ENCODE assay signal across 17 cellular contexts in the genomic region with DNA sequence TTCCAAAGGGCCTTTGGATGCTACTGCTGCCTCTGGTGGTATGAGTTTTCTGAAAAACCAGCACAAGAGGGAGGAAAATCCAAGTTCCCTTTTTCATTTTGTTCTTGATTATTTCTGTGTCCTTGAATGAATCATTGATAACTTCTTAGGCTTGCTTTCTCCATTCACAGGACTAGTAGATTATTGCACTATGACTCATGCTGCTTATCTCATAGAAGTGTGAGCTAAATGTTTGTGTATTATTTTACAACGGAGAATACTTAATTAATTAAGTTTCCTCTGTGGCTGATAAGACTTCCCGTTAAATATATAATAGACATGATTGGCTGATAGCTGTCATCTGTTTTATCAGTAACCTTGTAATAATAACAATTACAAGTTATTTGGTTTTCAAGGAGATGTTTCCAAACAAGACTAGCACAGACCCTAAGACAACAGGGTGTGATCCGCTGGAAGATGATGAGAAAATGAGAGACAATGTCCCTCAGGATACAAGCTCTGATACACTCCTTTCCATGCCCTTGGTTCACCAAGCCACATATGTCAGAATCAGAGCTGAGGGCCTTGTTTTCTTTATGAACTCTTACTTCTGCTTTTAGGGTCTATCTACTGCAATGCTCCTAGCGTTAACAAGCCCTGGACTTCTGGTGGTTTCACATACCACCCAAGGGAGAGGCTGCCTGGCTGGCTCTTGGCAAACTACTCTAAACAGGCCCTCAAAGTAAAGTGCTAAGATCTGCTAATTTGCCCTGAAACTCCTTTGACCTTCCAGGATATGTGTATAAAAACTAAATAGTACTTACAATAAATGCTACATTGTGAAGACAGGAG.
DNase-seq lines count a peak whose midpoint lies in the region; ATAC-seq lines count a peak whose summit lies in the region.
"Had no signal": no experiment of that assay in that cellular context is flagged by ENCODE, and none has a peak within 500 bp of the region (broad histone marks: within the 10 kb centered on the region; RNA-seq: fewer than 3 reads in every experiment).

No MANE protein-coding gene starts in this region.

- no peaks in the 10 kb centered on the region for H3K27me3 Mint-ChIP-seq in activated CD8-positive, alpha-beta memory T cell treated with anti-CD3 and anti-CD28 coated beads, Interleukin-2, amount 10 ng/mL, durations not matched to agents 7 days and 5 days
- H3K27me3 Mint-ChIP-seq: activated B cell treated with CpG ODN at 0.5 μM for 24 hours had no signal

- peaks cover 1 to 21% of the 10 kb centered on the region in 2 donors for H3K4me1 ChIP-seq in neuronal stem cell (ENCODE audit: control insufficient read depth in 2 of 2, insufficient read depth in 1 of 2, low read depth in 1 of 2, low read length in 2 of 2)

- H3K36me3 ChIP-seq in neuronal stem cell (replicated peaks in 1 of 2; ENCODE audit: control insufficient read depth in 2 of 2, insufficient read depth in 2 of 2, low read length in 2 of 2) = no peaks in the 10 kb centered on the region
- H3K36me3 ChIP-seq: adrenal gland had no signal

- DNase-seq in HT-29 (ENCODE audit: low spot score) (peak; percentile 21), RPMI7951 (ENCODE audit: low read depth) (peak; percentile 2), fibroblast of peridontal ligament (ENCODE audit: extremely low read depth) (peak; percentile 6), neuronal stem cell (ENCODE audit: low spot score) (no peak), C1 segment of cervical spinal cord (lab: John Stamatoyannopoulos, UW) (no peak)
- no peak for DNase-seq in activated CD8-positive, alpha-beta memory T cell treated with anti-CD3 and anti-CD28 coated beads, Interleukin-2, amount 10 ng/mL, durations not matched to agents 7 days and 5 days
- no peak for DNase-seq in stimulated activated CD4-positive, alpha-beta T cell treated with anti-CD3 and anti-CD28 coated beads, Interleukin-2, amount 100 ng/mL, for 48 hours
- DNase-seq in stimulated activated CD4-positive, alpha-beta T cell treated with anti-CD3 and anti-CD28 coated beads, Interleukin-4, amount 100 ng/mL, for 4 hours = no peak
- DNase-seq: activated B cell treated with CpG ODN at 0.5 μM for 24 hours, adrenal gland, AML-193, dorsolateral prefrontal cortex, EL, H9, mammary epithelial cell, NCI-H524, posterior cingulate gyrus had no signal

- H3K36me3 Mint-ChIP-seq in activated CD8-positive, alpha-beta memory T cell treated with anti-CD3 and anti-CD28 coated beads, Interleukin-2, amount 10 ng/mL, durations not matched to agents 7 days and 5 days = no peaks in the 10 kb centered on the region

- no peak overlapping the region for H3K23ac ChIP-seq in neuronal stem cell (ENCODE audit: low read depth, low read length, poor library complexity)

- H3K4me1 Mint-ChIP-seq in activated CD8-positive, alpha-beta memory T cell treated with anti-CD3 and anti-CD28 coated beads, Interleukin-2, amount 10 ng/mL, durations not matched to agents 7 days and 5 days = no peaks in the 10 kb centered on the region
- H3K4me1 Mint-ChIP-seq: activated B cell treated with CpG ODN at 0.5 μM for 24 hours had no signal

- H3K4ac ChIP-seq in neuronal stem cell (ENCODE audit: low read length) = no peak overlapping the region

- no peak overlapping the region for H2BK5ac ChIP-seq in neuronal stem cell (ENCODE audit: low read length)

- H3K9ac ChIP-seq in neuronal stem cell (ENCODE audit: low read depth, low read length, poor library complexity) = no peak overlapping the region

- H2BK12ac ChIP-seq in neuronal stem cell (ENCODE audit: low read length) = no peak overlapping the region

- H3K27ac Mint-ChIP-seq in activated CD8-positive, alpha-beta memory T cell treated with anti-CD3 and anti-CD28 coated beads, Interleukin-2, amount 10 ng/mL, durations not matched to agents 7 days and 5 days = no peak overlapping the region
- H3K27ac Mint-ChIP-seq: activated B cell treated with CpG ODN at 0.5 μM for 24 hours had no signal

- ATAC-seq in activated CD8-positive, alpha-beta memory T cell treated with anti-CD3 and anti-CD28 coated beads, Interleukin-2, amount 10 ng/mL, durations not matched to agents 7 days and 5 days = no peak

- H3K9me3 ChIP-seq in neuronal stem cell (replicated peaks in 1 of 2; ENCODE audit: control insufficient read depth in 2 of 2, insufficient read depth in 1 of 2, low read depth in 1 of 2, low read length in 2 of 2) = no peaks in the 10 kb centered on the region
- H3K9me3 ChIP-seq: adrenal gland had no signal

- no peak overlapping the region for H2BK15ac ChIP-seq in neuronal stem cell (ENCODE audit: low read length)

- WGBS in neuronal stem cell (ENCODE audit: extremely low coverage in 2 of 2, insufficient read length in 2 of 2, insufficient replicate concordance in 1 of 2), 2 donors = no CpG with 5 or more reads among the region's 4 CpGs

- H2BK120ac ChIP-seq in neuronal stem cell (ENCODE audit: low read depth, low read length) = no peak overlapping the region

- no peak overlapping the region for H3K18ac ChIP-seq in neuronal stem cell (ENCODE audit: low read length)

- no peak overlapping the region for H3K4me3 Mint-ChIP-seq in activated CD8-positive, alpha-beta memory T cell treated with anti-CD3 and anti-CD28 coated beads, Interleukin-2, amount 10 ng/mL, durations not matched to agents 7 days and 5 days
- H3K4me3 Mint-ChIP-seq: activated B cell treated with CpG ODN at 0.5 μM for 24 hours, H9 had no signal

- peaks cover 3% of the 10 kb centered on the region for H3K9me3 Mint-ChIP-seq in activated CD8-positive, alpha-beta memory T cell treated with anti-CD3 and anti-CD28 coated beads, Interleukin-2, amount 10 ng/mL, durations not matched to agents 7 days and 5 days (ENCODE audit: low read depth)
- H3K9me3 Mint-ChIP-seq: activated B cell treated with CpG ODN at 0.5 μM for 24 hours, H9 had no signal

- H2AK5ac ChIP-seq in neuronal stem cell (ENCODE audit: low read depth, low read length) = no peak overlapping the region

- H4K8ac ChIP-seq in neuronal stem cell (ENCODE audit: low read depth, low read length) = no peak overlapping the region

- peak overlapping the region; percentile 28 for H2AFZ ChIP-seq in neuronal stem cell (ENCODE audit: low read length)

- no peak overlapping the region for H3K27ac ChIP-seq in neuronal stem cell (replicated peaks; ENCODE audit: low read length)
- H3K27ac ChIP-seq: dorsolateral prefrontal cortex had no signal

- H4K91ac ChIP-seq in neuronal stem cell (ENCODE audit: low read depth, low read length, poor library complexity) = no peak overlapping the region

- H3K27me3 ChIP-seq in neuronal stem cell (ENCODE audit: control insufficient read depth in 3 of 3, insufficient read depth in 3 of 3, low read depth in 1 of 3, low read length in 3 of 3) = no peaks in the 10 kb centered on the region
- H3K27me3 ChIP-seq: adrenal gland, dorsolateral prefrontal cortex had no signal

- H3K4me2 ChIP-seq in neuronal stem cell (ENCODE audit: insufficient read depth, low read length, poor library complexity, severe bottlenecking) = no peak overlapping the region

- H3K4me3 ChIP-seq in neuronal stem cell (ENCODE audit: low read length in 2 of 2) = no peak overlapping the region
- H3K4me3 ChIP-seq: adrenal gland, dorsolateral prefrontal cortex had no signal

- no peak overlapping the region for H3K14ac ChIP-seq in neuronal stem cell (ENCODE audit: low read length)

- no peaks in the 10 kb centered on the region for H3K79me1 ChIP-seq in neuronal stem cell (ENCODE audit: low read depth, low read length)

- CTCF ChIA-PET in activated CD8-positive, alpha-beta memory T cell treated with anti-CD3 and anti-CD28 coated beads, Interleukin-2, amount 10 ng/mL, durations not matched to agents 7 days and 5 days (lab: Charles Lee) = no interaction called here

Comparison
In these comparisons a context has a peak if more than half of its experiments do, and no peak if none do; other contexts are left out.
1. DNase-seq: peak in HT-29 (single experiment), RPMI7951 (single experiment) and fibroblast of peridontal ligament (single experiment); none in neuronal stem cell (single experiment), activated CD8-positive, alpha-beta memory T cell treated with anti-CD3 and anti-CD28 coated beads, Interleukin-2, amount 10 ng/mL, durations not matched to agents 7 days and 5 days (single experiment), stimulated activated CD4-positive, alpha-beta T cell treated with anti-CD3 and anti-CD28 coated beads, Interleukin-2, amount 100 ng/mL, for 48 hours (0 of 2), C1 segment of cervical spinal cord (0 of 14) and stimulated activated CD4-positive, alpha-beta T cell treated with anti-CD3 and anti-CD28 coated beads, Interleukin-4, amount 100 ng/mL, for 4 hours (0 of 2).